In genomic region chr9:131204285-131204684, GRCh38 we compare ENCODE assay signal across 19 cellular contexts.
"Had no signal": no experiment of that assay in that cellular context is flagged by ENCODE, and none has a peak within 500 bp of the region (broad histone marks: within the 10 kb centered on the region; RNA-seq: fewer than 3 reads in every experiment).

No MANE protein-coding gene starts in this region.

- ATAC-seq: heart left ventricle, left lung had no signal

- H3K4me3 ChIP-seq: heart left ventricle, left lung, lung, testis, uterus had no signal

- H3K27ac ChIP-seq: heart left ventricle, left lung, testis, uterus, VCaP had no signal

- H3K27me3 ChIP-seq: heart left ventricle, left lung, testis, uterus had no signal

- H3K4me1 ChIP-seq: left lung, testis, uterus had no signal

- FAIRE-seq: endometrium had no signal

- DNase-seq: activated CD4-positive, alpha-beta T cell treated with anti-CD3 and anti-CD28 coated beads for 1 hour; activated effector memory CD4-positive, alpha-beta T cell treated with Interleukin-2 at 50 U/mL for 16 hours; activated naive CD4-positive, alpha-beta T cell treated with anti-CD3 and anti-CD28 coated beads for 36 hours; activated naive CD8-positive, alpha-beta T cell treated with anti-CD3 and anti-CD28 coated beads, Interleukin-2, amount 10 ng/mL, durations not matched to agents 7 days and 5 days; activated T-cell treated with anti-CD3 and anti-CD28 coated beads, Interleukin-2, amount 50 U/mL, for 1 hour; heart left ventricle; kidney glomerular epithelial cell; left lung; midbrain; natural killer cell; retina; stimulated activated CD4-positive, alpha-beta T cell treated with anti-CD3 and anti-CD28 coated beads, Interleukin-2, amount 100 ng/mL, for 48 hours; stimulated activated CD8-positive, alpha-beta memory T cell treated with anti-CD3 and anti-CD28 coated beads, Interleukin-4, amount 100 ng/mL, for 48 hours; stimulated activated naive CD4-positive, alpha-beta T cell; testis; uterus had no signal

- H3K9me3 ChIP-seq: heart left ventricle, left lung, testis, uterus had no signal

- H3K36me3 ChIP-seq: uterus had no signal
